In genomic region chr2:204948364-204948763, GRCh38 we compare ENCODE assay signal across 18 cellular contexts.
A peak's percentile ranks its signal among the peaks of the same experiment; 100 is the strongest.
DNase-seq lines count a peak whose midpoint lies in the region; ATAC-seq and TF ChIP-seq lines count a peak whose summit lies in the region.
"Had no signal": no experiment of that assay in that cellular context is flagged by ENCODE, and none has a peak within 500 bp of the region (broad histone marks: within the 10 kb centered on the region; RNA-seq: fewer than 3 reads in every experiment).

No MANE protein-coding gene starts in this region.

- no peak for ATAC-seq in stimulated activated naive CD8-positive, alpha-beta T cell treated with anti-CD3 and anti-CD28 coated beads, Interleukin-15, Interleukin-2, amounts not matched to agents 100 U/mL and 50 U/mL, for 24 hours
- ATAC-seq in T-helper 17 cell: peak; percentile 68
- ATAC-seq in activated naive CD8-positive, alpha-beta T cell treated with anti-CD3 and anti-CD28 coated beads, Interleukin-2, amount 50 U/mL, for 24 hours: no peak
- ATAC-seq: heart right ventricle, psoas muscle had no signal

- peaks cover 3% of the 10 kb centered on the region for H3K36me3 Mint-ChIP-seq in stimulated activated naive CD8-positive, alpha-beta T cell treated with anti-CD3 and anti-CD28 coated beads, Interleukin-15, Interleukin-2, amounts not matched to agents 100 ng/mL and 50 ng/mL, for 24 hours (ENCODE audit: low read depth)
- H3K36me3 Mint-ChIP-seq in T-helper 17 cell (ENCODE audit: low read depth) (peaks cover 6% of the 10 kb centered on the region), chondrocyte (ENCODE audit: low read depth) (no peaks in the 10 kb centered on the region)
- peaks cover 7% of the 10 kb centered on the region for H3K36me3 Mint-ChIP-seq in activated naive CD8-positive, alpha-beta T cell treated with anti-CD3 and anti-CD28 coated beads, Interleukin-2, amount 50 U/mL, for 24 hours (ENCODE audit: low read depth)

- H3K27me3 Mint-ChIP-seq in stimulated activated naive CD8-positive, alpha-beta T cell treated with anti-CD3 and anti-CD28 coated beads, Interleukin-15, Interleukin-2, amounts not matched to agents 100 ng/mL and 50 ng/mL, for 24 hours: no peaks in the 10 kb centered on the region
- no peaks in the 10 kb centered on the region for H3K27me3 Mint-ChIP-seq in T-helper 17 cell
- H3K27me3 Mint-ChIP-seq in activated naive CD8-positive, alpha-beta T cell treated with anti-CD3 and anti-CD28 coated beads, Interleukin-2, amount 50 U/mL, for 24 hours: no peaks in the 10 kb centered on the region
- no peaks in the 10 kb centered on the region for H3K27me3 Mint-ChIP-seq in chondrocyte (ENCODE audit: low read depth)

- H3K4me1 Mint-ChIP-seq in stimulated activated naive CD8-positive, alpha-beta T cell treated with anti-CD3 and anti-CD28 coated beads, Interleukin-15, Interleukin-2, amounts not matched to agents 100 ng/mL and 50 ng/mL, for 24 hours (ENCODE audit: low read depth): peaks cover 22% of the 10 kb centered on the region
- H3K4me1 Mint-ChIP-seq in T-helper 17 cell (peaks cover 14% of the 10 kb centered on the region), chondrocyte (ENCODE audit: low read depth) (peaks cover 39% of the 10 kb centered on the region)
- peaks cover 22% of the 10 kb centered on the region for H3K4me1 Mint-ChIP-seq in activated naive CD8-positive, alpha-beta T cell treated with anti-CD3 and anti-CD28 coated beads, Interleukin-2, amount 50 U/mL, for 24 hours

- peak overlapping the region; percentile 53 for H3K27ac Mint-ChIP-seq in stimulated activated naive CD8-positive, alpha-beta T cell treated with anti-CD3 and anti-CD28 coated beads, Interleukin-15, Interleukin-2, amounts not matched to agents 100 ng/mL and 50 ng/mL, for 24 hours
- H3K27ac Mint-ChIP-seq in T-helper 17 cell (peak overlapping the region; percentile 85), chondrocyte (ENCODE audit: unreplicated experiment) (no peak overlapping the region)
- H3K27ac Mint-ChIP-seq in activated naive CD8-positive, alpha-beta T cell treated with anti-CD3 and anti-CD28 coated beads, Interleukin-2, amount 50 U/mL, for 24 hours: peak overlapping the region; percentile 61

- H3K9me3 Mint-ChIP-seq in stimulated activated naive CD8-positive, alpha-beta T cell treated with anti-CD3 and anti-CD28 coated beads, Interleukin-15, Interleukin-2, amounts not matched to agents 100 ng/mL and 50 ng/mL, for 24 hours: peaks cover 31% of the 10 kb centered on the region
- peaks cover 34% of the 10 kb centered on the region for H3K9me3 Mint-ChIP-seq in activated naive CD8-positive, alpha-beta T cell treated with anti-CD3 and anti-CD28 coated beads, Interleukin-2, amount 50 U/mL, for 24 hours
- H3K9me3 Mint-ChIP-seq in chondrocyte (ENCODE audit: low read depth): peaks cover 7% of the 10 kb centered on the region

- no peak overlapping the region for H3K4me3 Mint-ChIP-seq in stimulated activated naive CD8-positive, alpha-beta T cell treated with anti-CD3 and anti-CD28 coated beads, Interleukin-15, Interleukin-2, amounts not matched to agents 100 ng/mL and 50 ng/mL, for 24 hours
- H3K4me3 Mint-ChIP-seq in T-helper 17 cell (peak overlapping the region; percentile 74), chondrocyte (ENCODE audit: unreplicated experiment) (no peak overlapping the region)
- no peak overlapping the region for H3K4me3 Mint-ChIP-seq in activated naive CD8-positive, alpha-beta T cell treated with anti-CD3 and anti-CD28 coated beads, Interleukin-2, amount 50 U/mL, for 24 hours

- TF ChIP-seq CTCF in chondrocyte (IDR thresholded peaks at IDR 0.05): no peak

- no peaks in the 10 kb centered on the region for H3K9me3 ChIP-seq in T-helper 17 cell (ENCODE audit: control insufficient read depth, low read length, poor library complexity, severe bottlenecking)
- H3K9me3 ChIP-seq: ascending aorta, SJSA1 had no signal

- no peak for DNase-seq in stimulated activated naive CD8-positive, alpha-beta T cell treated with anti-CD3 and anti-CD28 coated beads, Interleukin-15, Interleukin-2, amounts not matched to agents 100 U/mL and 50 U/mL, for 24 hours
- DNase-seq in T-helper 17 cell (no peak), midbrain (lab: John Stamatoyannopoulos, UW) (no peak), Ammon's horn (ENCODE audit: low spot score) (no peak), chondrocyte (ENCODE audit: low spot score) (no peak)
- DNase-seq in activated naive CD8-positive, alpha-beta T cell treated with anti-CD3 and anti-CD28 coated beads, Interleukin-2, amount 50 U/mL, for 24 hours: no peak
- DNase-seq: activated effector memory CD4-positive, alpha-beta T cell treated with Interleukin-2 at 50 U/mL for 16 hours; cerebellar nuclear complex; GDM1; heart right ventricle; left lung; NCI-H1105; NCI-H510A; Peyer's patch; psoas muscle had no signal
